In genomic region chr1:153880024-153880423, GRCh38 we compare ENCODE assay signal across 15 cellular contexts. TPM values are rescaled to one million over a fixed set of nuclear protein-coding genes. Genes with fewer than 3 reads are reported as not detected.
DNase-seq lines count a peak whose midpoint lies in the region; TF ChIP-seq lines count a peak whose summit lies in the region.
"Had no signal": no experiment of that assay in that cellular context is flagged by ENCODE, and none has a peak within 500 bp of the region (broad histone marks: within the 10 kb centered on the region; RNA-seq: fewer than 3 reads in every experiment).

No MANE protein-coding gene starts in this region.

- H3K27me3 Mint-ChIP-seq in mesothelial cell of epicardium (ENCODE audit: low read depth) = no peaks in the 10 kb centered on the region
- H3K27me3 Mint-ChIP-seq in activated naive CD4-positive, alpha-beta T cell treated with anti-CD3 and anti-CD28 coated beads for 36 hours (ENCODE audit: low read depth) = no peaks in the 10 kb centered on the region

- DNase-seq in A673 (ENCODE audit: low spot score) = no peak
- DNase-seq in mesothelial cell of epicardium (ENCODE audit: low spot score in 2 of 2, unreplicated experiment in 2 of 2) = no peak
- DNase-seq in NCI-H2171 treated with DMSO at 0.1 percent for 48 hours (lab: John Stamatoyannopoulos, UW) = no peak
- no peak for DNase-seq in foreskin melanocyte
- no peak for DNase-seq in activated naive CD4-positive, alpha-beta T cell treated with anti-CD3 and anti-CD28 coated beads for 36 hours
- DNase-seq in T1000 (lab: John Stamatoyannopoulos, UW) = no peak
- DNase-seq: DMS153, EL, H7, MG63, NCI-H1105, NCI-H187, NCI-H82 had no signal

- POLR2A ChIA-PET in A673 (lab: Charles Lee; ENCODE audit: low non-redundant PET) = interaction anchor here (0.6 kb wide), 1 partner anchor 303 kb away, joined by 3 read pairs; no protein-coding TSS in a partner anchor

- H3K27me3 ChIP-seq in A673 (replicated peaks; ENCODE audit: insufficient read depth, low read depth, low read length, poor library complexity) = no peaks in the 10 kb centered on the region
- H3K27me3 ChIP-seq: MG63 had no signal

- peak overlapping the region; percentile 81 for H3K27ac Mint-ChIP-seq in mesothelial cell of epicardium
- no peak overlapping the region for H3K27ac Mint-ChIP-seq in activated naive CD4-positive, alpha-beta T cell treated with anti-CD3 and anti-CD28 coated beads for 36 hours

- H3K9me3 Mint-ChIP-seq in mesothelial cell of epicardium = no peaks in the 10 kb centered on the region
- H3K9me3 Mint-ChIP-seq in activated naive CD4-positive, alpha-beta T cell treated with anti-CD3 and anti-CD28 coated beads for 36 hours = no peaks in the 10 kb centered on the region

- peaks cover 4% of the 10 kb centered on the region for H3K4me1 Mint-ChIP-seq in mesothelial cell of epicardium
- peaks cover 24% of the 10 kb centered on the region for H3K4me1 Mint-ChIP-seq in activated naive CD4-positive, alpha-beta T cell treated with anti-CD3 and anti-CD28 coated beads for 36 hours (ENCODE audit: low read depth)

- CTCF ChIA-PET in A673 (lab: Charles Lee) = no interaction called here
- CTCF ChIA-PET in activated naive CD4-positive, alpha-beta T cell treated with anti-CD3 and anti-CD28 coated beads for 36 hours (lab: Charles Lee) = no interaction called here

- no peak for TF ChIP-seq CTCF in 22Rv1 (IDR thresholded peaks at IDR 0.05)
- no peak for TF ChIP-seq CTCF in A673 (conservative IDR thresholded peaks at IDR 0.05; ENCODE audit: low read depth, low read length)
- no peak for TF ChIP-seq CTCF in VCaP (conservative IDR thresholded peaks at IDR 0.05)
- TF ChIP-seq CTCF in mesothelial cell of epicardium (IDR thresholded peaks at IDR 0.05; ENCODE audit: unreplicated experiment) = no peak

- peaks cover 5% of the 10 kb centered on the region for H3K36me3 Mint-ChIP-seq in mesothelial cell of epicardium
- no peaks in the 10 kb centered on the region for H3K36me3 Mint-ChIP-seq in activated naive CD4-positive, alpha-beta T cell treated with anti-CD3 and anti-CD28 coated beads for 36 hours (ENCODE audit: low read depth)

- BruUV-seq in A673 (replicated peaks; lab: Mats Ljungman, UMichigan) = no TSS peak

- H3K27ac ChIP-seq in 22Rv1 = peak overlapping the region; percentile 63; the same call in 1 of the 2 replicates
- peak overlapping the region; percentile 67 for H3K27ac ChIP-seq in A673 (ENCODE audit: low read depth, low read length, poor library complexity, severe bottlenecking)
- peak overlapping the region; percentile 91 for H3K27ac ChIP-seq in VCaP

- H3K4me3 ChIP-seq in A673 (ENCODE audit: low read depth, low read length, poor library complexity, severe bottlenecking) = no peak overlapping the region
- H3K4me3 ChIP-seq: MG63 had no signal

- intact Hi-C loops in A673 (cut with micrococcal nuclease; ENCODE audit: unreplicated experiment) = no loop called here
- intact Hi-C loops in activated naive CD4-positive, alpha-beta T cell treated with anti-CD3 and anti-CD28 coated beads for 36 hours (cut with micrococcal nuclease) = no loop called here

- H3K9me3 ChIP-seq in A673 (ENCODE audit: low read depth, low read length, poor library complexity, severe bottlenecking) = no peaks in the 10 kb centered on the region
- H3K9me3 ChIP-seq: MG63 had no signal

- peaks cover 32% of the 10 kb centered on the region for H3K4me1 ChIP-seq in A673 (ENCODE audit: insufficient read depth, low read length, poor library complexity, severe bottlenecking)

- H3K36me3 ChIP-seq in A673 (ENCODE audit: insufficient read depth, low read length, poor library complexity, severe bottlenecking) = no peaks in the 10 kb centered on the region

- H3K4me3 Mint-ChIP-seq in mesothelial cell of epicardium = no peak overlapping the region
- no peak overlapping the region for H3K4me3 Mint-ChIP-seq in activated naive CD4-positive, alpha-beta T cell treated with anti-CD3 and anti-CD28 coated beads for 36 hours

RNA-seq across cellular contexts. Expression of gene GATAD2B, which starts 42.7 kb away (rescaled TPM):
- total RNA-seq in A673 (2021) (58.8 and 67.3 TPM in 2 replicates), mesothelial cell of epicardium (77.2 to 83.3 TPM (median 77.3 TPM) in 3 replicates)
- 10 to 100 TPM; 69.0 to 70.2 TPM for total RNA-seq in activated naive CD4-positive, alpha-beta T cell treated with anti-CD3 and anti-CD28 coated beads for 36 hours
